Comparison of ENCODE assay signal across 9 cellular contexts in the genomic region with DNA sequence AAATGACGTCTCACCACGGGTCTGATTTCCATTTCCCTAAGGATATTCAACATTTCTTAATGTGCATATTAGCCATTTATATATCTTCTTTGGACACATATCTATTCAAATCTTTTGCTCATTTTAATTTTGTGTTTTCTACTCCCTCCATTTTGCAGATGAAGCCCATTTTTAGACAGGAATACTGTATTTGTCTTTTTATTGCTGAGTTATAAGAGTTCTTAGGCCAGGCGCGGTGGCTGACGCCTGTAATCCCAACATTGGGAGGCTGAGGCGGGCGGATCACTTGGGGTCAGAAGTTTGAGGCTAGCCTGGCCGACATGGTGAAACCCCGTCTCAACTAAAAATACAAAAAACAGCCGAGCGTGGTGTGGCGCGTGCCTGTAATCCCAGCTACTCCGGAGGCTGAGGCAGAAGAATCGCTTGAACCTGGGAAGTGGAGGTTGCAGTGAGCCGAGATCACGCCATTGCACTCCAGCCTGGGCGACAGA. TPM values are rescaled to one million over a fixed set of nuclear protein-coding genes. Genes with fewer than 3 reads are reported as not detected.
A peak's percentile ranks its signal among the peaks of the same experiment; 100 is the strongest.
DNase-seq lines count a peak whose midpoint lies in the region; ATAC-seq, FAIRE-seq and TF ChIP-seq lines count a peak whose summit lies in the region.
"Not testable (repeated sequence)": the region's sequence is repeated elsewhere in the genome, so short reads cannot be mapped to it uniquely, and the experiment has no call there.
"Had no signal": no experiment of that assay in that cellular context is flagged by ENCODE, and none has a peak within 500 bp of the region (broad histone marks: within the 10 kb centered on the region; RNA-seq: fewer than 3 reads in every experiment).

No MANE protein-coding gene starts in this region.

- H2BK5ac ChIP-seq in H1 (ENCODE audit: low read depth, low read length) = 0 out of 2 replicates have a peak overlapping the region, but pooled peaks have one; percentile 38

- FAIRE-seq in H1 (lab: Jason Lieb, UNC); pancreas (lab: Jason Lieb, UNC): not testable (repeated sequence)

- H2AFZ ChIP-seq in PC-3 (ENCODE audit: low read length) (peak overlapping the region; percentile 97), H1 (ENCODE audit: low read length) (peak overlapping the region; percentile 92; the same call in 1 of the 2 replicates)

- not testable (repeated sequence) for H3K23me2 ChIP-seq in H1 (ENCODE audit: low read depth, low read length)

- not testable (repeated sequence) for H2BK15ac ChIP-seq in H1 (ENCODE audit: low read length)

- not testable (repeated sequence) for H3K9me2 ChIP-seq in PC-3 (replicated peaks; ENCODE audit: low read length)

- not testable (repeated sequence) for H3K27ac ChIP-seq in PC-3 (ENCODE audit: low read length); H1 (ENCODE audit: low read depth, low read length)
- peak overlapping the region; percentile 95 to 99 (median 98) for H3K27ac ChIP-seq in pancreas

- not testable (repeated sequence) for H2AK5ac ChIP-seq in H1 (ENCODE audit: low read depth, low read length)

- TF ChIP-seq EP300 in H1 (IDR thresholded peaks at IDR 0.05; ENCODE audit: borderline replicate concordance in 1 of 2, low read depth in 2 of 2, low read length in 2 of 2) = not testable (repeated sequence)

- not testable (repeated sequence) for H3K27me3 Mint-ChIP-seq in activated T-helper 17 cell treated with anti-CD3 and anti-CD28 coated beads, Interleukin-2, amount 50 U/mL, for 72 hours; type B pancreatic cell

- H2BK12ac ChIP-seq in H1 (ENCODE audit: low read depth, low read length) = not testable (repeated sequence)

- peak overlapping the region; percentile 99 for H3K4me3 Mint-ChIP-seq in activated T-helper 17 cell treated with anti-CD3 and anti-CD28 coated beads, Interleukin-2, amount 50 U/mL, for 72 hours
- H3K4me3 Mint-ChIP-seq in type B pancreatic cell = peak overlapping the region; percentile 98

- WGBS in H1 (ENCODE audit: extremely low coverage in 1 of 2, insufficient coverage in 1 of 2, insufficient read length in 1 of 2, insufficient replicate concordance in 2 of 2, low coverage in 1 of 2, low lambda C conversion rate in 2 of 2, missing lambda C conversion rate in 1 of 2), 2 experiments = 26% methylated on average over 18 of the region's 18 CpGs; no CpG with 5 or more reads in 1 of the 2 experiments
- WGBS in pancreas, 2 donors = 19 to 32% methylated on average over 18 of the region's 18 CpGs

- not testable (repeated sequence) for H3K27me3 ChIP-seq in PC-3 (ENCODE audit: low read length); H1 (replicated peaks in 1 of 4; ENCODE audit: control insufficient read depth in 3 of 4, extremely low read depth in 1 of 4, insufficient read depth in 3 of 4, low read length in 3 of 4); kidney epithelial cell (ENCODE audit: control insufficient read depth, insufficient read depth, low read length); pancreas

- H3K4me1 Mint-ChIP-seq in activated T-helper 17 cell treated with anti-CD3 and anti-CD28 coated beads, Interleukin-2, amount 50 U/mL, for 72 hours = peaks cover 25% of the 10 kb centered on the region
- H3K4me1 Mint-ChIP-seq in type B pancreatic cell (ENCODE audit: unreplicated experiment) = peaks cover 32% of the 10 kb centered on the region

- not testable (repeated sequence) for TF ChIP-seq RAD21 in H1 (IDR thresholded peaks at IDR 0.05 in 1 of 2, conservative IDR thresholded peaks at IDR 0.05 in 1 of 2; ENCODE audit: low read depth in 2 of 2, low read length in 2 of 2)

- not testable (repeated sequence) for H3F3A ChIP-seq in PC-3 (ENCODE audit: low read length, unreplicated experiment)

- H3K23ac ChIP-seq in H1 (ENCODE audit: insufficient read length) = not testable (repeated sequence)

- H4K91ac ChIP-seq in H1 (replicated peaks; ENCODE audit: insufficient read length, low read length) = not testable (repeated sequence)

- CTCF ChIA-PET in PC-3 (lab: Charles Lee) = not testable (repeated sequence)
- CTCF ChIA-PET in H1 (lab: Charles Lee; ENCODE audit: partially characterized antibody) = interaction anchor here (0.6 to 1.1 kb wide), 3 partner anchors 24 to 46 kb away, joined by 3 read pairs; no protein-coding TSS in a partner anchor

- H3K9me3 ChIP-seq in PC-3 (ENCODE audit: low read length); H1 (ENCODE audit: insufficient read depth in 2 of 2, low read depth in 1 of 2, low read length in 1 of 2); pancreas: not testable (repeated sequence)

- H3K56ac ChIP-seq in H1 (replicated peaks; ENCODE audit: insufficient read length, low read depth, low read length) = not testable (repeated sequence)

- H3K79me1 ChIP-seq in H1 (ENCODE audit: low read depth, low read length) = not testable (repeated sequence)

- not testable (repeated sequence) for H3K18ac ChIP-seq in H1 (ENCODE audit: extremely low read depth, low read length)

- H4K8ac ChIP-seq in H1 (ENCODE audit: extremely low read depth, insufficient read depth, low read length) = not testable (repeated sequence)

- not testable (repeated sequence) for H2BK20ac ChIP-seq in H1 (ENCODE audit: low read length)

- not testable (repeated sequence) for H3K36me3 ChIP-seq in PC-3 (ENCODE audit: low read depth, low read length); H1 (ENCODE audit: control insufficient read depth in 2 of 4, insufficient read depth in 4 of 4, low read length in 3 of 4); kidney epithelial cell (ENCODE audit: control insufficient read depth, insufficient read depth, low read length); pancreas

- intact Hi-C loops in PC-3 (cut with micrococcal nuclease); pancreas (cut with DNase I): not testable (repeated sequence)

- not testable (repeated sequence) for H3K4ac ChIP-seq in H1 (replicated peaks; ENCODE audit: insufficient read length, low read depth, low read length)

- not testable (repeated sequence) for H4K5ac ChIP-seq in H1 (ENCODE audit: insufficient read length, low read depth, low read length)

- H3K4me3 ChIP-seq in PC-3 (ENCODE audit: low read length) (peak overlapping the region; percentile 88), H1 (ENCODE audit: extremely low read depth in 1 of 4, insufficient read depth in 2 of 4, low read depth in 3 of 4, low read length in 4 of 4) (peak overlapping the region; percentile 94 to 100 (median 95)), kidney epithelial cell (ENCODE audit: low read depth, low read length) (peak overlapping the region; percentile 100), pancreas (peak overlapping the region; percentile 89 to 95 (median 90))

- ATAC-seq in HG03045 (IDR thresholded peaks at IDR 0.05; ENCODE audit: unreplicated experiment) (peak; percentile 8), pancreas (peak in 2 of 4 donors; percentile 8 to 18)
- ATAC-seq in PC-3; activated T-helper 17 cell treated with anti-CD3 and anti-CD28 coated beads, Interleukin-2, amount 50 U/mL, for 72 hours (replicated peaks): not testable (repeated sequence)

- DNase-seq in ELR (ENCODE audit: low read depth) = peak; percentile 25
- not testable (repeated sequence) for DNase-seq in PC-3; H1 (ENCODE audit: low read depth in 1 of 2, low spot score in 2 of 2); kidney epithelial cell (ENCODE audit: low read depth); pancreas
- peak; percentile 60 for DNase-seq in type B pancreatic cell (ENCODE audit: extremely low spot score, unreplicated experiment)

- not testable (repeated sequence) for H3K14ac ChIP-seq in H1 (ENCODE audit: insufficient read length)

- peaks cover 48% of the 10 kb centered on the region for H3K79me2 ChIP-seq in PC-3 (ENCODE audit: low read length)
- peaks cover 13 to 43% of the 10 kb centered on the region in 2 experiments for H3K79me2 ChIP-seq in H1 (ENCODE audit: control insufficient read depth in 1 of 2, insufficient read depth in 2 of 2, low read length in 2 of 2)

- H3K4me2 ChIP-seq in PC-3 (ENCODE audit: low read length) (peak overlapping the region; percentile 91), H1 (ENCODE audit: insufficient read depth in 1 of 2, low read depth in 2 of 2, low read length in 2 of 2) (peak overlapping the region; percentile 60 to 91)

- not testable (repeated sequence) for TF ChIP-seq POLR2A in H1 (IDR thresholded peaks at IDR 0.05; ENCODE audit: control extremely low read depth in 1 of 2, low read depth in 2 of 2, low read length in 2 of 2)

- BruUV-seq in PC-3 (replicated peaks; lab: Mats Ljungman, UMichigan) = not testable (repeated sequence)

- H3K27ac Mint-ChIP-seq in activated T-helper 17 cell treated with anti-CD3 and anti-CD28 coated beads, Interleukin-2, amount 50 U/mL, for 72 hours = peak overlapping the region; percentile 99
- H3K27ac Mint-ChIP-seq in type B pancreatic cell = peak overlapping the region; percentile 98

- H3K4me1 ChIP-seq in PC-3 (ENCODE audit: insufficient read depth, low read length) (peaks cover 25% of the 10 kb centered on the region), pancreas (peaks cover 10 to 35% (median 11%) of the 10 kb centered on the region in 3 donors)
- H3K4me1 ChIP-seq in H1 (replicated peaks in 1 of 4; ENCODE audit: control insufficient read depth in 3 of 4, insufficient read depth in 4 of 4, low read length in 3 of 4) = not testable (repeated sequence)

- peak overlapping the region; percentile 99; the same call in 1 of the 2 replicates for H3K9ac ChIP-seq in PC-3 (ENCODE audit: low read length)
- H3K9ac ChIP-seq in H1 (replicated peaks in 1 of 4; ENCODE audit: extremely low read depth in 1 of 4, low read depth in 3 of 4, low read length in 3 of 4) = not testable (repeated sequence)

- TF ChIP-seq CTCF in PC-3 (conservative IDR thresholded peaks at IDR 0.05; ENCODE audit: low read depth, low read length); H1 (IDR thresholded peaks at IDR 0.05; ENCODE audit: control extremely low read depth in 1 of 3, insufficient read depth in 1 of 3, low read depth in 1 of 3, low read length in 3 of 3); kidney epithelial cell (IDR thresholded peaks at IDR 0.05; ENCODE audit: insufficient read depth, low read length, poor library complexity, severe bottlenecking); pancreas (IDR thresholded peaks at IDR 0.05); type B pancreatic cell (conservative IDR thresholded peaks at IDR 0.05): not testable (repeated sequence)

- not testable (repeated sequence) for H2BK120ac ChIP-seq in H1 (replicated peaks; ENCODE audit: low read depth, low read length)

- POLR2A ChIA-PET in PC-3 (lab: Charles Lee; ENCODE audit: unreplicated experiment) = not testable (repeated sequence)
- POLR2A ChIA-PET in H1 (lab: Charles Lee; ENCODE audit: partially characterized antibody) = interaction anchor here (0.6 to 1.6 kb wide), 6 partner anchors 10 to 451 kb away, joined by 3 to 7 read pairs (median 3); partner anchors contain the start of gene TMEM25

- H3K36me3 Mint-ChIP-seq in activated T-helper 17 cell treated with anti-CD3 and anti-CD28 coated beads, Interleukin-2, amount 50 U/mL, for 72 hours (ENCODE audit: low read depth) = peaks cover 36% of the 10 kb centered on the region
- not testable (repeated sequence) for H3K36me3 Mint-ChIP-seq in type B pancreatic cell

- peaks cover 32% of the 10 kb centered on the region for H4K20me1 ChIP-seq in PC-3 (ENCODE audit: low read length)
- not testable (repeated sequence) for H4K20me1 ChIP-seq in H1 (replicated peaks in 1 of 2; ENCODE audit: control insufficient read depth in 1 of 2, insufficient read depth in 2 of 2, low read length in 2 of 2)

- H3K9me3 Mint-ChIP-seq in activated T-helper 17 cell treated with anti-CD3 and anti-CD28 coated beads, Interleukin-2, amount 50 U/mL, for 72 hours; type B pancreatic cell: not testable (repeated sequence)

RNA-seq across cellular contexts. Expression of gene ARCN1, which starts 0.6 kb away (rescaled TPM):
- total RNA-seq in PC-3 (2014; rRNA removed) (122 and 132 TPM in 2 replicates), kidney epithelial cell (122 and 127 TPM in 2 replicates), pancreas (100 to 1,000 TPM in 1 of 6 donors, 10 to 100 TPM in 5; 77.0 to 105 (median 92.6) TPM), type B pancreatic cell (ENCODE audit: low replicate concordance) (139 and 175 TPM in 2 replicates)
- total RNA-seq in activated T-helper 17 cell treated with anti-CD3 and anti-CD28 coated beads, Interleukin-2, amount 50 U/mL, for 72 hours = 100 to 1,000 TPM; 143 to 155 TPM
- 132 and 137 TPM in 2 replicates for total RNA-seq in H1 (2021; fragmentation: NEBNext Ultra II Directional; extraction: Animal tissue kit (Norgen Biotek cat#: 25700))
- polyA plus RNA-seq in H1 (2011; rRNA removed) (82.1 and 146 TPM in 2 replicates), pancreas (10 to 100 TPM; 39.8 to 67.3 TPM)
- 116 TPM for polyA plus RNA-seq in H1 (2011; cell fraction: cytosol; rRNA removed)
- 39.9 TPM for polyA plus RNA-seq in H1 (2011; cell fraction: nucleus; rRNA removed)
- 85.3 to 107 TPM (median 98.7 TPM) in 4 replicates for polyA plus RNA-seq in H1 (2012, experiment 1 of 2)
- polyA plus RNA-seq in H1 (2012, experiment 2 of 2) = 13.3 TPM
- polyA plus RNA-seq in H1 (2013, experiment 1 of 2) = 103 TPM
- 99.4 TPM for polyA plus RNA-seq in H1 (2013, experiment 2 of 2)
- 135 and 136 TPM in 2 replicates for polyA minus RNA-seq in H1 (2011; rRNA and poly(A)+ RNA removed)
- 75.7 TPM for polyA minus RNA-seq in H1 (2011; cell fraction: cytosol; rRNA and poly(A)+ RNA removed)
- polyA minus RNA-seq in H1 (2011; cell fraction: nucleus; rRNA and poly(A)+ RNA removed) = 32.1 TPM

RNA-seq across cellular contexts. Expression of gene IFT46, which starts 5.9 kb away (rescaled TPM):
- total RNA-seq in PC-3 (2014; rRNA removed) (32.9 and 35.2 TPM in 2 replicates), kidney epithelial cell (28.9 and 30.1 TPM in 2 replicates), pancreas (10 to 100 TPM in 3 of 6 donors, 1 to 10 TPM in 3; 5.7 to 12.4 (median 9.8) TPM), type B pancreatic cell (ENCODE audit: low replicate concordance) (18.9 and 28.7 TPM in 2 replicates)
- 1 to 10 TPM; 7.0 to 7.5 TPM for total RNA-seq in activated T-helper 17 cell treated with anti-CD3 and anti-CD28 coated beads, Interleukin-2, amount 50 U/mL, for 72 hours
- 11.2 and 11.5 TPM in 2 replicates for total RNA-seq in H1 (2021; fragmentation: NEBNext Ultra II Directional; extraction: Animal tissue kit (Norgen Biotek cat#: 25700))
- polyA plus RNA-seq in H1 (2011; rRNA removed) (10.3 and 12.3 TPM in 2 replicates), pancreas (10 to 100 TPM; 14.4 to 28.2 TPM)
- 14.9 TPM for polyA plus RNA-seq in H1 (2011; cell fraction: cytosol; rRNA removed)
- polyA plus RNA-seq in H1 (2011; cell fraction: nucleus; rRNA removed) = 8.9 TPM
- 6.6 to 9.9 TPM (median 8.1 TPM) in 4 replicates for polyA plus RNA-seq in H1 (2012, experiment 1 of 2)
- polyA plus RNA-seq in H1 (2012, experiment 2 of 2) = 5.2 TPM
- polyA plus RNA-seq in H1 (2013, experiment 1 of 2) = 8.8 TPM
- 9.4 TPM for polyA plus RNA-seq in H1 (2013, experiment 2 of 2)
- polyA minus RNA-seq in H1 (2011; rRNA and poly(A)+ RNA removed) = 14.8 and 15.0 TPM in 2 replicates
- 5.4 TPM for polyA minus RNA-seq in H1 (2011; cell fraction: cytosol; rRNA and poly(A)+ RNA removed)
- polyA minus RNA-seq in H1 (2011; cell fraction: nucleus; rRNA and poly(A)+ RNA removed) = 7.8 TPM

RNA-seq across cellular contexts. Expression of gene PHLDB1, which starts 35.8 kb away (rescaled TPM):
- total RNA-seq in PC-3 (2014; rRNA removed) (36.1 and 37.1 TPM in 2 replicates), kidney epithelial cell (99.0 and 107 TPM in 2 replicates), pancreas (10 to 100 TPM; 29.3 to 66.6 (median 41.0) TPM), type B pancreatic cell (ENCODE audit: low replicate concordance) (21.2 and 63.1 TPM in 2 replicates)
- 1 to 10 TPM; 2.2 to 4.7 TPM for total RNA-seq in activated T-helper 17 cell treated with anti-CD3 and anti-CD28 coated beads, Interleukin-2, amount 50 U/mL, for 72 hours
- 74.8 and 74.9 TPM in 2 replicates for total RNA-seq in H1 (2021; fragmentation: NEBNext Ultra II Directional; extraction: Animal tissue kit (Norgen Biotek cat#: 25700))
- polyA plus RNA-seq in H1 (2011; rRNA removed) (53.9 and 70.6 TPM in 2 replicates), pancreas (100 to 1,000 TPM; 152 to 153 TPM)
- 66.4 TPM for polyA plus RNA-seq in H1 (2011; cell fraction: cytosol; rRNA removed)
- 211 TPM for polyA plus RNA-seq in H1 (2011; cell fraction: nucleus; rRNA removed)
- polyA plus RNA-seq in H1 (2012, experiment 1 of 2) = 47.2 to 67.0 TPM (median 64.5 TPM) in 4 replicates
- 57.7 TPM for polyA plus RNA-seq in H1 (2012, experiment 2 of 2)
- 44.2 TPM for polyA plus RNA-seq in H1 (2013, experiment 1 of 2)
- 40.0 TPM for polyA plus RNA-seq in H1 (2013, experiment 2 of 2)
- 57.0 and 74.3 TPM in 2 replicates for polyA minus RNA-seq in H1 (2011; rRNA and poly(A)+ RNA removed)
- polyA minus RNA-seq in H1 (2011; cell fraction: cytosol; rRNA and poly(A)+ RNA removed) = 57.3 TPM
- polyA minus RNA-seq in H1 (2011; cell fraction: nucleus; rRNA and poly(A)+ RNA removed) = 100 TPM

RNA-seq across cellular contexts. Expression of gene TMEM25, which starts 40.6 kb away (rescaled TPM):
- total RNA-seq in PC-3 (2014; rRNA removed) (49.8 and 50.4 TPM in 2 replicates), kidney epithelial cell (47.9 and 71.6 TPM in 2 replicates), pancreas (10 to 100 TPM; 12.2 to 18.6 (median 14.4) TPM), type B pancreatic cell (ENCODE audit: low replicate concordance) (35.8 and 47.3 TPM in 2 replicates)
- total RNA-seq in activated T-helper 17 cell treated with anti-CD3 and anti-CD28 coated beads, Interleukin-2, amount 50 U/mL, for 72 hours = 10 to 100 TPM in 1 of 2 donors, 1 to 10 TPM in 1; 8.2 to 14.9 TPM
- 13.7 and 18.3 TPM in 2 replicates for total RNA-seq in H1 (2021; fragmentation: NEBNext Ultra II Directional; extraction: Animal tissue kit (Norgen Biotek cat#: 25700))
- polyA plus RNA-seq in H1 (2011; rRNA removed) (26.8 and 37.0 TPM in 2 replicates), pancreas (10 to 100 TPM; 17.4 to 24.9 TPM)
- 22.2 TPM for polyA plus RNA-seq in H1 (2011; cell fraction: cytosol; rRNA removed)
- polyA plus RNA-seq in H1 (2011; cell fraction: nucleus; rRNA removed) = 82.9 TPM
- polyA plus RNA-seq in H1 (2012, experiment 1 of 2) = 12.2 to 17.9 TPM (median 17.0 TPM) in 4 replicates
- polyA plus RNA-seq in H1 (2012, experiment 2 of 2) = 11.2 TPM
- 17.1 TPM for polyA plus RNA-seq in H1 (2013, experiment 1 of 2)
- 16.4 TPM for polyA plus RNA-seq in H1 (2013, experiment 2 of 2)
- 16.9 and 24.1 TPM in 2 replicates for polyA minus RNA-seq in H1 (2011; rRNA and poly(A)+ RNA removed)
- polyA minus RNA-seq in H1 (2011; cell fraction: cytosol; rRNA and poly(A)+ RNA removed) = 16.4 TPM
- 36.3 TPM for polyA minus RNA-seq in H1 (2011; cell fraction: nucleus; rRNA and poly(A)+ RNA removed)
- total RNA-seq: SK-MEL-5 had no signal

RNA-seq across cellular contexts. Expression of gene TTC36, which starts 44.4 kb away (rescaled TPM):
- total RNA-seq in PC-3 (2014; rRNA removed) (2.7 and 6.2 TPM in 2 replicates), kidney epithelial cell (0.62 and 1.0 TPM in 2 replicates), pancreas (under 1 TPM; 0.64 to 0.92 (median 0.77) TPM), type B pancreatic cell (ENCODE audit: low replicate concordance) (1.6 and 1.8 TPM in 2 replicates)
- total RNA-seq in activated T-helper 17 cell treated with anti-CD3 and anti-CD28 coated beads, Interleukin-2, amount 50 U/mL, for 72 hours = 1 to 10 TPM in 1 of 2 donors, under 1 TPM in 1; 0.29 to 1.2 TPM
- total RNA-seq in H1 (2021; fragmentation: NEBNext Ultra II Directional; extraction: Animal tissue kit (Norgen Biotek cat#: 25700)) = not detected in 2 replicates
- polyA plus RNA-seq in H1 (2011; rRNA removed) (0.14 TPM in 1 of 2 replicates, not detected in the other), pancreas (under 1 TPM in 1 of 2 donors, not detected in 1; 0.72 TPM)
- polyA plus RNA-seq in H1 (2011; cell fraction: cytosol; rRNA removed) = 0.09 TPM
- 0.50 TPM for polyA plus RNA-seq in H1 (2011; cell fraction: nucleus; rRNA removed)
- 0.23 TPM in 1 of 4 replicates, not detected in the others for polyA plus RNA-seq in H1 (2012, experiment 1 of 2)
- not detected for polyA plus RNA-seq in H1 (2012, experiment 2 of 2)
- polyA plus RNA-seq in H1 (2013, experiment 1 of 2) = 0.18 TPM
- 0.11 TPM for polyA plus RNA-seq in H1 (2013, experiment 2 of 2)
- polyA minus RNA-seq in H1 (2011; rRNA and poly(A)+ RNA removed) = not detected in 2 replicates
- polyA minus RNA-seq in H1 (2011; cell fraction: cytosol; rRNA and poly(A)+ RNA removed) = not detected
- 1.1 TPM for polyA minus RNA-seq in H1 (2011; cell fraction: nucleus; rRNA and poly(A)+ RNA removed)
- total RNA-seq: SK-MEL-5 had no signal
